Comparison of ENCODE assay signal across 16 cellular contexts in the genomic region with DNA sequence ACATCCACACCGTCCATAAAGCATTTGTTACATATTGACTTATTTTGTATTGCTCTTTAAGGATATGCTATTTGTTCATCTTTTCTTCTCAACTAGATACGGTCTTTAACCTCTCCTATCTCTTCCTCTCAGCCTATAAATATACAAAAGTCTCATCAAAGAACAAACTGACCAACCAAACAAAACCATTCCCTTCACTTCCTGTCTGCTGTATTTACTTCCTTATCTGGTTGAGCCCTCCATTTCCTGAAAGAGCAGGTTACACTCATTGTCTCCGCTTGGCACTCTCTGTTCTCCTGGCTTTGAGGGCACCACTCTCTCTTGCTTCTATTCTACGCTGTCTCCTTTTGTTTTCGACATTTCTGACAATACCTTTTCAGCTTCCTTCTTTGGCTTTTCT.
DNase-seq lines count a peak whose midpoint lies in the region; ATAC-seq and TF ChIP-seq lines count a peak whose summit lies in the region.
"Had no signal": no experiment of that assay in that cellular context is flagged by ENCODE, and none has a peak within 500 bp of the region (broad histone marks: within the 10 kb centered on the region; RNA-seq: fewer than 3 reads in every experiment).

No MANE protein-coding gene starts in this region.

- no peak overlapping the region for H4K8ac ChIP-seq in neuronal stem cell (ENCODE audit: low read depth, low read length)

- H3K9ac ChIP-seq in BLaER1 (no peak overlapping the region), neuronal stem cell (ENCODE audit: low read depth, low read length, poor library complexity) (no peak overlapping the region)

- H3K27ac Mint-ChIP-seq in CD8-positive, alpha-beta T cell: no peak overlapping the region
- H3K27ac Mint-ChIP-seq: CD4-positive, alpha-beta memory T cell had no signal

- no peaks in the 10 kb centered on the region for H3K27me3 Mint-ChIP-seq in CD8-positive, alpha-beta T cell (ENCODE audit: low read depth)
- H3K27me3 Mint-ChIP-seq: CD4-positive, alpha-beta memory T cell had no signal

- H4K20me1 ChIP-seq in BLaER1: no peaks in the 10 kb centered on the region

- H3K4ac ChIP-seq in neuronal stem cell (ENCODE audit: low read length): no peak overlapping the region

- no peak overlapping the region for H3K4me3 ChIP-seq in BLaER1
- H3K4me3 ChIP-seq in neuronal stem cell (ENCODE audit: low read length in 2 of 2): no peak overlapping the region
- H3K4me3 ChIP-seq in CD8-positive, alpha-beta T cell (ENCODE audit: low read depth, low read length): no peak overlapping the region
- H3K4me3 ChIP-seq: SK-N-MC had no signal

- ATAC-seq in CD8-positive, alpha-beta T cell: no peak
- ATAC-seq: Right ventricle myocardium inferior had no signal

- peak overlapping the region; percentile 69 for H2AFZ ChIP-seq in neuronal stem cell (ENCODE audit: low read length)

- no peak overlapping the region for H2AK5ac ChIP-seq in neuronal stem cell (ENCODE audit: low read depth, low read length)

- H3K4me1 Mint-ChIP-seq in CD8-positive, alpha-beta T cell (ENCODE audit: low read depth): no peaks in the 10 kb centered on the region
- H3K4me1 Mint-ChIP-seq: CD4-positive, alpha-beta memory T cell had no signal

- H3K4me3 Mint-ChIP-seq in CD8-positive, alpha-beta T cell: no peak overlapping the region
- H3K4me3 Mint-ChIP-seq: CD4-positive, alpha-beta memory T cell had no signal

- no peaks in the 10 kb centered on the region for H3K36me3 ChIP-seq in BLaER1
- H3K36me3 ChIP-seq in neuronal stem cell (replicated peaks in 1 of 2; ENCODE audit: control insufficient read depth in 2 of 2, insufficient read depth in 2 of 2, low read length in 2 of 2): no peaks in the 10 kb centered on the region
- no peaks in the 10 kb centered on the region for H3K36me3 ChIP-seq in CD8-positive, alpha-beta T cell (ENCODE audit: insufficient read depth, low read length)
- H3K36me3 ChIP-seq: BE2C had no signal

- H2BK15ac ChIP-seq in neuronal stem cell (ENCODE audit: low read length): no peak overlapping the region

- no peaks in the 10 kb centered on the region for H3K79me1 ChIP-seq in neuronal stem cell (ENCODE audit: low read depth, low read length)

- intact Hi-C loops in CD8-positive, alpha-beta T cell (cut with DNase I, micrococcal nuclease): no loop called here

- no peak overlapping the region for H3K23ac ChIP-seq in neuronal stem cell (ENCODE audit: low read depth, low read length, poor library complexity)

- no peak overlapping the region for H2BK12ac ChIP-seq in neuronal stem cell (ENCODE audit: low read length)

- H3K4me2 ChIP-seq in BLaER1: peak overlapping the region; percentile 38
- H3K4me2 ChIP-seq in neuronal stem cell (ENCODE audit: insufficient read depth, low read length, poor library complexity, severe bottlenecking): no peak overlapping the region

- no peak overlapping the region for H4K91ac ChIP-seq in neuronal stem cell (ENCODE audit: low read depth, low read length, poor library complexity)

- TF ChIP-seq CTCF in CD8-positive, alpha-beta T cell (IDR thresholded peaks at IDR 0.05): no peak

- DNase-seq in MV-4-11 (lab: John Stamatoyannopoulos, UW) (peak; percentile 39), dermis blood vessel endothelial cell (peak; percentile 49), neuronal stem cell (ENCODE audit: low spot score) (no peak), HuH-7.5 (ENCODE audit: low spot score) (no peak), NCI-H2196 (lab: John Stamatoyannopoulos, UW; ENCODE audit: unreplicated experiment) (no peak)
- DNase-seq in CD8-positive, alpha-beta T cell: no peak
- DNase-seq: BE2C; CD4-positive, alpha-beta memory T cell; DMS79; NCI-H187; NCI-H2107; NCI-H226; NCI-H524 treated with DMSO at 0.1 percent for 48 hours had no signal

- no peak overlapping the region for H2BK120ac ChIP-seq in neuronal stem cell (ENCODE audit: low read depth, low read length)

- CTCF ChIA-PET in CD8-positive, alpha-beta T cell (lab: Charles Lee): no interaction called here

- H3K18ac ChIP-seq in neuronal stem cell (ENCODE audit: low read length): no peak overlapping the region

- H3K4me1 ChIP-seq in BLaER1: peaks cover 8% of the 10 kb centered on the region
- H3K4me1 ChIP-seq in neuronal stem cell (ENCODE audit: control insufficient read depth in 2 of 2, insufficient read depth in 1 of 2, low read depth in 1 of 2, low read length in 2 of 2): no peaks in the 10 kb centered on the region
- H3K4me1 ChIP-seq in CD8-positive, alpha-beta T cell (ENCODE audit: insufficient read depth, low read length): no peaks in the 10 kb centered on the region
- H3K4me1 ChIP-seq: BE2C had no signal

- WGBS in neuronal stem cell (ENCODE audit: extremely low coverage in 2 of 2, insufficient read length in 2 of 2, insufficient replicate concordance in 1 of 2), 2 donors: no CpG with 5 or more reads among the region's 5 CpGs

- no peak overlapping the region; the same call in 1 of the 2 replicates for H3K27ac ChIP-seq in BLaER1
- no peak overlapping the region for H3K27ac ChIP-seq in neuronal stem cell (replicated peaks; ENCODE audit: low read length)
- no peak overlapping the region for H3K27ac ChIP-seq in CD8-positive, alpha-beta T cell (ENCODE audit: low read depth, low read length)
- H3K27ac ChIP-seq: SK-N-MC had no signal

- H3K9me3 ChIP-seq in BLaER1: peaks cover 6% of the 10 kb centered on the region
- no peaks in the 10 kb centered on the region for H3K9me3 ChIP-seq in neuronal stem cell (replicated peaks in 1 of 2; ENCODE audit: control insufficient read depth in 2 of 2, insufficient read depth in 1 of 2, low read depth in 1 of 2, low read length in 2 of 2)
- no peaks in the 10 kb centered on the region for H3K9me3 ChIP-seq in CD8-positive, alpha-beta T cell (ENCODE audit: low read length)
- H3K9me3 ChIP-seq: BE2C had no signal

- no peaks in the 10 kb centered on the region for H3K36me3 Mint-ChIP-seq in CD8-positive, alpha-beta T cell
- H3K36me3 Mint-ChIP-seq: CD4-positive, alpha-beta memory T cell had no signal

- H3K27me3 ChIP-seq in BLaER1: no peaks in the 10 kb centered on the region
- H3K27me3 ChIP-seq in neuronal stem cell (ENCODE audit: control insufficient read depth in 3 of 3, insufficient read depth in 3 of 3, low read depth in 1 of 3, low read length in 3 of 3): no peaks in the 10 kb centered on the region
- H3K27me3 ChIP-seq in CD8-positive, alpha-beta T cell (ENCODE audit: insufficient read depth, low read length): no peaks in the 10 kb centered on the region
- H3K27me3 ChIP-seq: BE2C had no signal

- H2BK5ac ChIP-seq in neuronal stem cell (ENCODE audit: low read length): no peak overlapping the region

- POLR2A ChIA-PET in CD8-positive, alpha-beta T cell (lab: Charles Lee): no interaction called here

- no peak overlapping the region for H3K14ac ChIP-seq in neuronal stem cell (ENCODE audit: low read length)

- H3K9me3 Mint-ChIP-seq in CD8-positive, alpha-beta T cell: peaks cover 2% of the 10 kb centered on the region

Comparison
In these comparisons a context has a peak if more than half of its experiments do, and no peak if none do; other contexts are left out.
1. DNase-seq: peak in MV-4-11 (single experiment) and dermis blood vessel endothelial cell (single experiment); none in neuronal stem cell (single experiment), HuH-7.5 (single experiment), CD8-positive, alpha-beta T cell (0 of 7) and NCI-H2196 (single experiment).